ENCODE assay signal across 17 cellular contexts in the genomic region with DNA sequence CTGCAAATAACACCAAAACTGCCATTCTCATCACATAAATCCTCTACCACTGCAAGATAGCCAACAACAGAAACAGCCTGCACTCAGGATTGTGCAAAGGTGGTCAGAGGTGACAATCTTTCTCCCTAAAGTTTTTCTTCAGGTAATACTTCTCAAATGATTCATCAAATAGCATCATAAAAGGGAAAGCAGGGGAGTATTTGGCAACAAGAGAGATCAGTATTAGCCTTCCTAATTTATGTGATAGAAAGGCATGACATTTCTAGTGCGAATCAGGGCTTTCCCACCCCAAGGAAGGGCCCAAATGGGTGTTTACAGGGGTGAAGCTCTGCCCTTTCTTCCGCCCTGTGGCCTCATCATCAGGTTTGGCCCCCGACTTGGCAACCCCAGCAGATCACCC.
DNase-seq lines count a peak whose midpoint lies in the region; ATAC-seq and TF ChIP-seq lines count a peak whose summit lies in the region.
"Had no signal": no experiment of that assay in that cellular context is flagged by ENCODE, and none has a peak within 500 bp of the region (broad histone marks: within the 10 kb centered on the region; RNA-seq: fewer than 3 reads in every experiment).

No MANE protein-coding gene starts in this region.

- H4K20me1 ChIP-seq in PC-3 (ENCODE audit: low read length): no peaks in the 10 kb centered on the region

- no peak overlapping the region for H2BK5ac ChIP-seq in trophoblast cell (ENCODE audit: low read depth, low read length, poor library complexity)

- H3K14ac ChIP-seq in trophoblast cell (ENCODE audit: low read length): no peak overlapping the region

- no peak overlapping the region for H3K23ac ChIP-seq in trophoblast cell (ENCODE audit: low read length)

- peaks cover 37% of the 10 kb centered on the region for H3K36me3 Mint-ChIP-seq in activated T-cell treated with anti-CD3 and anti-CD28 coated beads, Interleukin-2, amount 50 U/mL, for 24 hours (ENCODE audit: low read depth)
- H3K36me3 Mint-ChIP-seq in activated T-cell treated with anti-CD3 and anti-CD28 coated beads, Interleukin-2, amount 50 U/mL, for 72 hours (ENCODE audit: insufficient read depth in 2 of 2): peaks cover 0 to 9% of the 10 kb centered on the region in 2 donors
- no peaks in the 10 kb centered on the region for H3K36me3 Mint-ChIP-seq in dendritic cell treated with granulocyte-macrophage colony-stimulating factor and Interleukin-4, amounts not matched to agents 40 ng/mL and 50 ng/mL, for 4 days (ENCODE audit: low read depth)

- no peak overlapping the region for H3K4ac ChIP-seq in trophoblast cell (ENCODE audit: low read depth, low read length)

- H4K91ac ChIP-seq in trophoblast cell (ENCODE audit: low read depth, low read length): no peak overlapping the region

- no peaks in the 10 kb centered on the region for H3K79me1 ChIP-seq in trophoblast cell (ENCODE audit: low read length)

- H4K12ac ChIP-seq in trophoblast cell (ENCODE audit: low read depth, low read length): no peak overlapping the region

- no peaks in the 10 kb centered on the region for H3K9me2 ChIP-seq in PC-3 (replicated peaks; ENCODE audit: low read length)

- no TSS peak for BruUV-seq in PC-3 (replicated peaks; lab: Mats Ljungman, UMichigan)

- H3K27me3 ChIP-seq in PC-3 (ENCODE audit: low read length) (no peaks in the 10 kb centered on the region), trophoblast cell (ENCODE audit: insufficient read depth, low read length) (no peaks in the 10 kb centered on the region), transverse colon (no peaks in the 10 kb centered on the region), right atrium auricular region (no peaks in the 10 kb centered on the region)
- H3K27me3 ChIP-seq: BLaER1 treated with 17β-estradiol and CSF1 and Interleukin-3, amounts not matched to agents 10 nM and 100 nM; Peyer's patch had no signal

- no peak overlapping the region for H3K4me3 Mint-ChIP-seq in activated T-cell treated with anti-CD3 and anti-CD28 coated beads, Interleukin-2, amount 50 U/mL, for 24 hours
- H3K4me3 Mint-ChIP-seq in activated T-cell treated with anti-CD3 and anti-CD28 coated beads, Interleukin-2, amount 50 U/mL, for 72 hours: no peak overlapping the region
- H3K4me3 Mint-ChIP-seq in dendritic cell treated with granulocyte-macrophage colony-stimulating factor and Interleukin-4, amounts not matched to agents 40 ng/mL and 50 ng/mL, for 4 days: no peak overlapping the region

- DNase-seq in activated T-cell treated with anti-CD3 and anti-CD28 coated beads, Interleukin-2, amount 50 U/mL, for 24 hours: no peak
- no peak for DNase-seq in activated T-cell treated with anti-CD3 and anti-CD28 coated beads, Interleukin-2, amount 50 U/mL, for 72 hours
- DNase-seq in PC-3: peak; percentile 80
- peak; percentile 10 to 48 for DNase-seq in trophoblast cell
- no peak for DNase-seq in transverse colon
- DNase-seq in posterior cingulate gyrus: no peak
- DNase-seq in right atrium auricular region (ENCODE audit: low spot score): no peak
- DNase-seq: DND-41, GM23248, HCEC 1CT, NCI-H1417 treated with DMSO at 0.1 percent for 48 hours, NCI-H1930, NCI-H774, Peyer's patch, SHP77 had no signal

- no peak overlapping the region for H2AK5ac ChIP-seq in trophoblast cell (ENCODE audit: low read length)

- CTCF ChIA-PET in PC-3 (lab: Charles Lee): no interaction called here

- peaks cover 66% of the 10 kb centered on the region for H3K4me1 Mint-ChIP-seq in activated T-cell treated with anti-CD3 and anti-CD28 coated beads, Interleukin-2, amount 50 U/mL, for 24 hours (ENCODE audit: low read depth)
- peaks cover 73% of the 10 kb centered on the region for H3K4me1 Mint-ChIP-seq in activated T-cell treated with anti-CD3 and anti-CD28 coated beads, Interleukin-2, amount 50 U/mL, for 72 hours (ENCODE audit: low read depth)
- H3K4me1 Mint-ChIP-seq in dendritic cell treated with granulocyte-macrophage colony-stimulating factor and Interleukin-4, amounts not matched to agents 40 ng/mL and 50 ng/mL, for 4 days (ENCODE audit: low read depth): peaks cover 40% of the 10 kb centered on the region

- TF ChIP-seq CTCF in PC-3 (conservative IDR thresholded peaks at IDR 0.05; ENCODE audit: low read depth, low read length): no peak
- TF ChIP-seq CTCF in transverse colon (IDR thresholded peaks at IDR 0.05): no peak
- no peak for TF ChIP-seq CTCF in right atrium auricular region (IDR thresholded peaks at IDR 0.05)

- H3K36me3 ChIP-seq in PC-3 (ENCODE audit: low read depth, low read length): peaks cover 7% of the 10 kb centered on the region; the same call in 1 of the 2 replicates
- H3K36me3 ChIP-seq in trophoblast cell (ENCODE audit: control insufficient read depth in 1 of 2, insufficient read depth in 2 of 2, low read length in 2 of 2): no peaks in the 10 kb centered on the region
- peaks cover 0 to 1% (median 0%) of the 10 kb centered on the region in 4 donors for H3K36me3 ChIP-seq in transverse colon
- no peaks in the 10 kb centered on the region for H3K36me3 ChIP-seq in right atrium auricular region
- H3K36me3 ChIP-seq: Peyer's patch had no signal

- no peaks in the 10 kb centered on the region for H3K9me3 Mint-ChIP-seq in activated T-cell treated with anti-CD3 and anti-CD28 coated beads, Interleukin-2, amount 50 U/mL, for 24 hours
- H3K9me3 Mint-ChIP-seq in activated T-cell treated with anti-CD3 and anti-CD28 coated beads, Interleukin-2, amount 50 U/mL, for 72 hours: no peaks in the 10 kb centered on the region
- H3K9me3 Mint-ChIP-seq in dendritic cell treated with granulocyte-macrophage colony-stimulating factor and Interleukin-4, amounts not matched to agents 40 ng/mL and 50 ng/mL, for 4 days: no peaks in the 10 kb centered on the region

- no peaks in the 10 kb centered on the region for H3K27me3 Mint-ChIP-seq in activated T-cell treated with anti-CD3 and anti-CD28 coated beads, Interleukin-2, amount 50 U/mL, for 24 hours
- no peaks in the 10 kb centered on the region for H3K27me3 Mint-ChIP-seq in activated T-cell treated with anti-CD3 and anti-CD28 coated beads, Interleukin-2, amount 50 U/mL, for 72 hours (ENCODE audit: low read depth)
- H3K27me3 Mint-ChIP-seq in dendritic cell treated with granulocyte-macrophage colony-stimulating factor and Interleukin-4, amounts not matched to agents 40 ng/mL and 50 ng/mL, for 4 days: no peaks in the 10 kb centered on the region

- H3K27ac Mint-ChIP-seq in activated T-cell treated with anti-CD3 and anti-CD28 coated beads, Interleukin-2, amount 50 U/mL, for 24 hours: peak overlapping the region; percentile 41
- H3K27ac Mint-ChIP-seq in activated T-cell treated with anti-CD3 and anti-CD28 coated beads, Interleukin-2, amount 50 U/mL, for 72 hours: no peak overlapping the region
- H3K27ac Mint-ChIP-seq in dendritic cell treated with granulocyte-macrophage colony-stimulating factor and Interleukin-4, amounts not matched to agents 40 ng/mL and 50 ng/mL, for 4 days: peak overlapping the region; percentile 82

- H3K4me1 ChIP-seq in PC-3 (ENCODE audit: insufficient read depth, low read length): peaks cover 54% of the 10 kb centered on the region
- H3K4me1 ChIP-seq in trophoblast cell (ENCODE audit: control insufficient read depth in 1 of 2, insufficient read depth in 2 of 2, low read length in 2 of 2): no peaks in the 10 kb centered on the region
- H3K4me1 ChIP-seq in transverse colon: peaks cover 19 to 63% (median 35%) of the 10 kb centered on the region in 4 donors
- peaks cover 0 to 24% of the 10 kb centered on the region in 2 donors for H3K4me1 ChIP-seq in right atrium auricular region

- intact Hi-C loops in PC-3 (cut with micrococcal nuclease) (no loop called here), transverse colon (cut with DNase I; ENCODE audit: low total_unique reads) (no loop called here), posterior cingulate gyrus (cut with DNase I) (loop anchor here (10.0 kb wide), 1 partner anchor 62 kb away; a partner anchor contains a TSS)
- intact Hi-C loops in dendritic cell treated with granulocyte-macrophage colony-stimulating factor and Interleukin-4, amounts not matched to agents 40 ng/mL and 50 ng/mL, for 4 days (cut with micrococcal nuclease): no loop called here

- H3K79me2 ChIP-seq in PC-3 (ENCODE audit: low read length) (peaks cover 73% of the 10 kb centered on the region), trophoblast cell (ENCODE audit: control insufficient read depth, insufficient read depth, low read length, poor library complexity) (no peaks in the 10 kb centered on the region)

- H3K27ac ChIP-seq in PC-3 (ENCODE audit: low read length) (peak overlapping the region; percentile 66), trophoblast cell (ENCODE audit: low read depth, low read length) (no peak overlapping the region), transverse colon (no peak overlapping the region), right atrium auricular region (no peak overlapping the region)
- H3K27ac ChIP-seq: BLaER1 treated with 17β-estradiol and CSF1 and Interleukin-3, amounts not matched to agents 10 nM and 100 nM; GM23248; Peyer's patch had no signal

- WGBS in trophoblast cell (ENCODE audit: extremely low coverage, insufficient coverage, insufficient read length): no CpG with 5 or more reads among the region's 3 CpGs
- 94 to 100% methylated on average over 1 to 3 of the region's 3 CpGs for WGBS in transverse colon (ENCODE audit: low coverage in 1 of 2), 2 donors

- no peak overlapping the region for H2BK12ac ChIP-seq in trophoblast cell (ENCODE audit: low read length)

- in situ Hi-C loops in transverse colon (cut with MboI; ENCODE audit: low pct_ligation_motif_present in 1 of 4, low pct_unique_long_range_greater_than_20kb in 1 of 4, low sequenced_read_pairs in 3 of 4): no loop called here

- no peak overlapping the region for H2BK120ac ChIP-seq in trophoblast cell (ENCODE audit: insufficient read depth, low read length, poor library complexity)

- H3K18ac ChIP-seq in trophoblast cell (ENCODE audit: low read length): no peak overlapping the region

- H3K9ac ChIP-seq in PC-3 (ENCODE audit: low read length) (no peak overlapping the region), trophoblast cell (ENCODE audit: low read length) (no peak overlapping the region)
- H3K9ac ChIP-seq: BLaER1 treated with 17β-estradiol and CSF1 and Interleukin-3, amounts not matched to agents 10 nM and 100 nM; GM23248 had no signal

- H3K4me2 ChIP-seq in PC-3 (ENCODE audit: low read length): peak overlapping the region; percentile 55
- H3K4me2 ChIP-seq in trophoblast cell (ENCODE audit: low read length): no peak overlapping the region

- no peak for ATAC-seq in activated T-cell treated with anti-CD3 and anti-CD28 coated beads, Interleukin-2, amount 50 U/mL, for 72 hours (replicated peaks in 1 of 2)
- ATAC-seq in PC-3: peak; percentile 42

- no peak for TF ChIP-seq EP300 in transverse colon (IDR thresholded peaks at IDR 0.05; ENCODE audit: low read depth)

- POLR2A ChIA-PET in PC-3 (lab: Charles Lee; ENCODE audit: unreplicated experiment): no interaction called here

- no peak overlapping the region for H3K4me3 ChIP-seq in PC-3 (ENCODE audit: low read length)
- no peak overlapping the region for H3K4me3 ChIP-seq in trophoblast cell (ENCODE audit: low read depth, low read length)
- H3K4me3 ChIP-seq in transverse colon: no peak overlapping the region
- no peak overlapping the region for H3K4me3 ChIP-seq in right atrium auricular region
- H3K4me3 ChIP-seq: BLaER1 treated with 17β-estradiol and CSF1 and Interleukin-3, amounts not matched to agents 10 nM and 100 nM; GM23248; Peyer's patch had no signal

- no peak overlapping the region for H2AFZ ChIP-seq in PC-3 (ENCODE audit: low read length)
- no peak overlapping the region for H2AFZ ChIP-seq in trophoblast cell (ENCODE audit: insufficient read depth, low read length, poor library complexity)
- H2AFZ ChIP-seq: GM23248 had no signal

- no peaks in the 10 kb centered on the region for H3F3A ChIP-seq in PC-3 (ENCODE audit: low read length, unreplicated experiment)

- TF ChIP-seq POLR2A in transverse colon (IDR thresholded peaks at IDR 0.05): no peak

- H3K9me3 ChIP-seq in PC-3 (ENCODE audit: low read length): no peaks in the 10 kb centered on the region
- H3K9me3 ChIP-seq in trophoblast cell (ENCODE audit: insufficient read depth, low read depth, low read length): no peaks in the 10 kb centered on the region
- no peaks in the 10 kb centered on the region for H3K9me3 ChIP-seq in transverse colon
- H3K9me3 ChIP-seq in right atrium auricular region: no peaks in the 10 kb centered on the region
- H3K9me3 ChIP-seq: BLaER1 treated with 17β-estradiol and CSF1 and Interleukin-3, amounts not matched to agents 10 nM and 100 nM; Peyer's patch had no signal

- no peak overlapping the region for H4K8ac ChIP-seq in trophoblast cell (ENCODE audit: low read depth, low read length)

Comparison
In these comparisons a context has a peak if more than half of its experiments do, and no peak if none do; other contexts are left out.
1. DNase-seq: peak in PC-3 (single experiment) and trophoblast cell (2 of 2); none in activated T-cell treated with anti-CD3 and anti-CD28 coated beads, Interleukin-2, amount 50 U/mL, for 24 hours (single experiment), activated T-cell treated with anti-CD3 and anti-CD28 coated beads, Interleukin-2, amount 50 U/mL, for 72 hours (0 of 2), transverse colon (single experiment), posterior cingulate gyrus (0 of 10) and right atrium auricular region (single experiment).